In the genomic region with DNA sequence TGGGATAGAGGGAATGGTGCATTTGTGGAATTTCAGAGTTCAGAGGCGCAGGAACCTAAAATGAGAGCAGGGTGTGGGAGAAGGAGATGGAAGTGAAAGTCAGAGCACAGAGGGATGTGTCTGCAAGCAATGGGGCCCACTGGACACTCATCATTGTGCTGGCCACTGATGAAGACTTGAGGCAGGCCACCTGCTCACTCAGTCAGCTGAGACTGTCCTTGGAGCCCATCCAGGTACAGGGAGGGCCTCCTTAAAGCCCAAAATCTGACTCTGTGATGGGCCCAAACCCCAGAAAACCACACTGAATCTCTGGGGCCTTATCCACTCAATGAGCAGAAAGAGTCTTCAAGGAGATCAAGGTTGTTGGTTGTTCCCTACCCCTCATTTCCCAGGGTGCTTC, we compare ENCODE assay signal across 1 cellular context.
TF ChIP-seq lines count a peak whose summit lies in the region.

No MANE protein-coding gene starts in this region.

TF ChIP-seq in HepG2, 621 proteins besides CTCF, POLR2A, EP300 and RAD21:
- TF ChIP-seq, protein P1, sequence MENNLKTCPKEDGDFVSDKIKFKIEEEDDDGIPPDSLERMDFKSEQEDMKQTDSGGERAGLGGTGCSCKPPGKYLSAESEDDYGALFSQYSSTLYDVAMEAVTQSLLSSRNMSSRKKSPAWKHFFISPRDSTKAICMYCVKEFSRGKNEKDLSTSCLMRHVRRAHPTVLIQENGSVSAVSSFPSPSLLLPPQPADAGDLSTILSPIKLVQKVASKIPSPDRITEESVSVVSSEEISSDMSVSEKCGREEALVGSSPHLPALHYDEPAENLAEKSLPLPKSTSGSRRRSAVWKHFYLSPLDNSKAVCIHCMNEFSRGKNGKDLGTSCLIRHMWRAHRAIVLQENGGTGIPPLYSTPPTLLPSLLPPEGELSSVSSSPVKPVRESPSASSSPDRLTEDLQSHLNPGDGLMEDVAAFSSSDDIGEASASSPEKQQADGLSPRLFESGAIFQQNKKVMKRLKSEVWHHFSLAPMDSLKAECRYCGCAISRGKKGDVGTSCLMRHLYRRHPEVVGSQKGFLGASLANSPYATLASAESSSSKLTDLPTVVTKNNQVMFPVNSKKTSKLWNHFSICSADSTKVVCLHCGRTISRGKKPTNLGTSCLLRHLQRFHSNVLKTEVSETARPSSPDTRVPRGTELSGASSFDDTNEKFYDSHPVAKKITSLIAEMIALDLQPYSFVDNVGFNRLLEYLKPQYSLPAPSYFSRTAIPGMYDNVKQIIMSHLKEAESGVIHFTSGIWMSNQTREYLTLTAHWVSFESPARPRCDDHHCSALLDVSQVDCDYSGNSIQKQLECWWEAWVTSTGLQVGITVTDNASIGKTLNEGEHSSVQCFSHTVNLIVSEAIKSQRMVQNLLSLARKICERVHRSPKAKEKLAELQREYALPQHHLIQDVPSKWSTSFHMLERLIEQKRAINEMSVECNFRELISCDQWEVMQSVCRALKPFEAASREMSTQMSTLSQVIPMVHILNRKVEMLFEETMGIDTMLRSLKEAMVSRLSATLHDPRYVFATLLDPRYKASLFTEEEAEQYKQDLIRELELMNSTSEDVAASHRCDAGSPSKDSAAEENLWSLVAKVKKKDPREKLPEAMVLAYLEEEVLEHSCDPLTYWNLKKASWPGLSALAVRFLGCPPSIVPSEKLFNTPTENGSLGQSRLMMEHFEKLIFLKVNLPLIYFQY (CRISPR knock-in tag; IDR thresholded peaks at IDR 0.05; ENCODE audit: borderline replicate concordance), result no peak
- TF ChIP-seq, protein P2, sequence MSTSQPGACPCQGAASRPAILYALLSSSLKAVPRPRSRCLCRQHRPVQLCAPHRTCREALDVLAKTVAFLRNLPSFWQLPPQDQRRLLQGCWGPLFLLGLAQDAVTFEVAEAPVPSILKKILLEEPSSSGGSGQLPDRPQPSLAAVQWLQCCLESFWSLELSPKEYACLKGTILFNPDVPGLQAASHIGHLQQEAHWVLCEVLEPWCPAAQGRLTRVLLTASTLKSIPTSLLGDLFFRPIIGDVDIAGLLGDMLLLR (CRISPR knock-in tag; IDR thresholded peaks at IDR 0.05), result 0 out of 2 replicates have a peak, but pooled peaks have one; percentile 37
- TF ChIP-seq ARNT (IDR thresholded peaks at IDR 0.05) (no peak), ATAD3A (CRISPR knock-in tag; IDR thresholded peaks at IDR 0.05) (no peak)
